In genomic region chr10:69246581-69247312, GRCh38 we compare ENCODE assay signal across 31 cellular contexts. TPM values are rescaled to one million over a fixed set of nuclear protein-coding genes. Genes with fewer than 3 reads are reported as not detected.
"Had no signal": no experiment of that assay in that cellular context is flagged by ENCODE, and none has a peak within 500 bp of the region (broad histone marks: within the 10 kb centered on the region; RNA-seq: fewer than 3 reads in every experiment).

No MANE protein-coding gene starts in this region.

- FAIRE-seq: astrocyte, colon had no signal

- H3K27ac ChIP-seq: brain microvascular endothelial cell, esophagus muscularis mucosa, foreskin keratinocyte, gastrocnemius medialis, WERI-Rb-1 had no signal

- H3K36me3 ChIP-seq: brain microvascular endothelial cell, esophagus muscularis mucosa, gastrocnemius medialis, WERI-Rb-1 had no signal

- H3K9me3 ChIP-seq: esophagus muscularis mucosa, gastrocnemius medialis had no signal

- DNase-seq: activated B cell treated with CpG ODN at 0.5 μM for 24 hours; activated CD4-positive, alpha-beta T cell treated with anti-CD3 and anti-CD28 coated beads for 48 hours; activated CD4-positive, alpha-beta T cell treated with anti-CD3 and anti-CD28 coated beads, Interleukin-2, amount 50 U/mL, for 1 hour; activated CD4-positive, alpha-beta T cell treated with anti-CD3 and anti-CD28 coated beads, Interleukin-2, amount 50 U/mL, for 48 hours; activated CD8-positive, alpha-beta memory T cell treated with anti-CD3 and anti-CD28 coated beads for 24 hours; activated CD8-positive, alpha-beta T cell treated with anti-CD3 and anti-CD28 coated beads for 36 hours; activated effector memory CD4-positive, alpha-beta T cell treated with Interleukin-2 at 50 U/mL for 16 hours; activated gamma-delta T cell treated with Interleukin-2 at 50 U/mL for 16 hours; activated naive CD4-positive, alpha-beta T cell treated with anti-CD3 and anti-CD28 coated beads, Interleukin-2, amount 50 U/mL, for 16 hours; activated naive CD4-positive, alpha-beta T cell treated with Interleukin-2 at 50 U/mL for 16 hours; activated T-cell treated with anti-CD3 and anti-CD28 coated beads, Interleukin-2, amount 50 U/mL, for 4 hours; amniotic stem cell; anterior cingulate cortex; brain microvascular endothelial cell; cortex of kidney; dermis blood vessel endothelial cell; effector CD4-positive, alpha-beta T cell; effector memory CD8-positive, alpha-beta T cell; erythroblast; foreskin keratinocyte; gastrocnemius medialis; glutamatergic neuron; T-helper 1 cell; T-helper 17 cell; T1000; WERI-Rb-1 had no signal

- H3K4me1 ChIP-seq: esophagus muscularis mucosa, foreskin keratinocyte, gastrocnemius medialis had no signal

- H3K4me3 ChIP-seq: esophagus muscularis mucosa, gastrocnemius medialis had no signal

- ATAC-seq: activated CD4-positive, CD25-positive, alpha-beta regulatory T cell treated with anti-CD3 and anti-CD28 coated beads, Interleukin-2, amount 50 U/mL, for 24 hours; activated CD8-positive, alpha-beta T cell treated with anti-CD3 and anti-CD28 coated beads for 36 hours; activated T-cell treated with anti-CD3 and anti-CD28 coated beads, Interleukin-2, amount 50 U/mL, for 4 hours; activated T-helper 17 cell treated with anti-CD3 and anti-CD28 coated beads, Interleukin-2, amount 50 U/mL, for 72 hours; effector memory CD8-positive, alpha-beta T cell; foreskin keratinocyte; gastrocnemius medialis; T-helper 17 cell had no signal

- H3K27me3 ChIP-seq: brain microvascular endothelial cell, esophagus muscularis mucosa, foreskin keratinocyte, gastrocnemius medialis had no signal

RNA-seq across cellular contexts. Expression of gene HKDC1, which starts 26.6 kb away (rescaled TPM):
- total RNA-seq: activated B cell treated with CpG ODN at 0.5 μM for 24 hours had no signal
